Comparison of ENCODE assay signal across 8 cellular contexts in genomic region chr11:64870176-64870892, GRCh38. TPM values are rescaled to one million over a fixed set of nuclear protein-coding genes. Genes with fewer than 3 reads are reported as not detected.
DNase-seq lines count a peak whose midpoint lies in the region; ATAC-seq and TF ChIP-seq lines count a peak whose summit lies in the region.

No MANE protein-coding gene starts in this region.

- peaks cover 27% of the 10 kb centered on the region for H3F3A ChIP-seq in smooth muscle cell (ENCODE audit: low read depth)

- 23% methylated on average over 19 of the region's 19 CpGs for WGBS in smooth muscle cell (ENCODE audit: low lambda C conversion rate)

- peak overlapping the region; percentile 51 for H3K4me3 Mint-ChIP-seq in activated CD4-positive, alpha-beta T cell treated with anti-CD3 and anti-CD28 coated beads for 36 hours
- peak overlapping the region; percentile 86 to 94 for H3K4me3 Mint-ChIP-seq in activated T-cell treated with anti-CD3 and anti-CD28 coated beads, Interleukin-2, amount 50 U/mL, for 72 hours

- H3K4me1 ChIP-seq in smooth muscle cell (ENCODE audit: low read depth), result peaks cover 19% of the 10 kb centered on the region

- TF ChIP-seq CTCF in smooth muscle cell (IDR thresholded peaks at IDR 0.05; ENCODE audit: borderline replicate concordance, insufficient read depth, poor library complexity, severe bottlenecking), result no peak

- H3K27ac ChIP-seq in smooth muscle cell (ENCODE audit: low read depth), result peak overlapping the region; percentile 88

- H3K9me3 ChIP-seq in smooth muscle cell (replicated peaks; ENCODE audit: low read depth), result no peaks in the 10 kb centered on the region

- peak overlapping the region; percentile 74 for H3K9ac ChIP-seq in smooth muscle cell (ENCODE audit: low read depth)

- H2AFZ ChIP-seq in smooth muscle cell (ENCODE audit: low read depth), result no peak overlapping the region

- POLR2A ChIA-PET in activated CD4-positive, alpha-beta T cell treated with anti-CD3 and anti-CD28 coated beads for 36 hours (lab: Charles Lee), result no interaction called here

- H3K79me2 ChIP-seq in smooth muscle cell (ENCODE audit: low read depth), result peaks cover 82% of the 10 kb centered on the region

- H3K4me3 ChIP-seq in smooth muscle cell, result no peak overlapping the region

- no peak for DNase-seq in activated CD4-positive, alpha-beta T cell treated with anti-CD3 and anti-CD28 coated beads for 36 hours
- no peak for DNase-seq in activated CD4-positive, alpha-beta T cell treated with anti-CD3 and anti-CD28 coated beads, Interleukin-2, amount 50 U/mL, for 1 hour
- no peak for DNase-seq in activated T-cell treated with anti-CD3 and anti-CD28 coated beads, Interleukin-2, amount 50 U/mL, for 72 hours
- DNase-seq in left ventricle myocardium superior (peak; percentile 70), smooth muscle cell (lab: John Stamatoyannopoulos, UW; ENCODE audit: unreplicated experiment) (peak; percentile 22), 8988T (no peak), NCI-H2107 treated with DMSO at 0.1 percent for 48 hours (lab: John Stamatoyannopoulos, UW; ENCODE audit: unreplicated experiment) (no peak)

- H3K27ac Mint-ChIP-seq in activated CD4-positive, alpha-beta T cell treated with anti-CD3 and anti-CD28 coated beads for 36 hours, result peak overlapping the region; percentile 70
- peak overlapping the region; percentile 88 for H3K27ac Mint-ChIP-seq in activated T-cell treated with anti-CD3 and anti-CD28 coated beads, Interleukin-2, amount 50 U/mL, for 72 hours

- peaks cover 55% of the 10 kb centered on the region for H3K36me3 Mint-ChIP-seq in activated CD4-positive, alpha-beta T cell treated with anti-CD3 and anti-CD28 coated beads for 36 hours (ENCODE audit: low read depth)
- peaks cover 24 to 46% of the 10 kb centered on the region in 2 donors for H3K36me3 Mint-ChIP-seq in activated T-cell treated with anti-CD3 and anti-CD28 coated beads, Interleukin-2, amount 50 U/mL, for 72 hours (ENCODE audit: insufficient read depth in 2 of 2)

- no peaks in the 10 kb centered on the region for H3K27me3 Mint-ChIP-seq in activated CD4-positive, alpha-beta T cell treated with anti-CD3 and anti-CD28 coated beads for 36 hours
- no peaks in the 10 kb centered on the region for H3K27me3 Mint-ChIP-seq in activated T-cell treated with anti-CD3 and anti-CD28 coated beads, Interleukin-2, amount 50 U/mL, for 72 hours (ENCODE audit: low read depth)

- peaks cover 89% of the 10 kb centered on the region for H4K20me1 ChIP-seq in smooth muscle cell (ENCODE audit: low read depth)

- H3K4me2 ChIP-seq in smooth muscle cell, result peak overlapping the region; percentile 58

- H3K9me3 Mint-ChIP-seq in activated CD4-positive, alpha-beta T cell treated with anti-CD3 and anti-CD28 coated beads for 36 hours (ENCODE audit: low read depth), result peaks cover 5% of the 10 kb centered on the region
- H3K9me3 Mint-ChIP-seq in activated T-cell treated with anti-CD3 and anti-CD28 coated beads, Interleukin-2, amount 50 U/mL, for 72 hours, result no peaks in the 10 kb centered on the region

- H3K27me3 ChIP-seq in smooth muscle cell (ENCODE audit: low read depth), result no peaks in the 10 kb centered on the region

- intact Hi-C loops in activated CD4-positive, alpha-beta T cell treated with anti-CD3 and anti-CD28 coated beads for 36 hours (cut with DNase I, micrococcal nuclease), result no loop called here
- intact Hi-C loops in left ventricle myocardium superior (cut with micrococcal nuclease), result no loop called here

- H3K4me1 Mint-ChIP-seq in activated CD4-positive, alpha-beta T cell treated with anti-CD3 and anti-CD28 coated beads for 36 hours, result peaks cover 90% of the 10 kb centered on the region
- H3K4me1 Mint-ChIP-seq in activated T-cell treated with anti-CD3 and anti-CD28 coated beads, Interleukin-2, amount 50 U/mL, for 72 hours (ENCODE audit: low read depth), result peaks cover 97% of the 10 kb centered on the region

- H3K36me3 ChIP-seq in smooth muscle cell (ENCODE audit: low read depth), result no peaks in the 10 kb centered on the region

- CTCF ChIA-PET in activated CD4-positive, alpha-beta T cell treated with anti-CD3 and anti-CD28 coated beads for 36 hours (lab: Charles Lee), result interaction anchor here (0.6 to 3.5 kb wide), 7 partner anchors 12 to 99 kb away, joined by 3 to 43 read pairs (median 6); partner anchors contain the start of gene CDC42BPG

- no peak for ATAC-seq in activated CD4-positive, alpha-beta T cell treated with anti-CD3 and anti-CD28 coated beads for 36 hours
- ATAC-seq in activated T-cell treated with anti-CD3 and anti-CD28 coated beads, Interleukin-2, amount 50 U/mL, for 72 hours (replicated peaks in 1 of 2), result peak; percentile 6 to 9
- ATAC-seq in left ventricle myocardium superior (peak; percentile 58), GM18502 (IDR thresholded peaks at IDR 0.05; ENCODE audit: poor library complexity, unreplicated experiment) (no peak)

RNA-seq across cellular contexts. Expression of gene EHD1, which starts 8.1 kb away (rescaled TPM):
- total RNA-seq in activated CD4-positive, alpha-beta T cell treated with anti-CD3 and anti-CD28 coated beads for 36 hours, result 10 to 100 TPM; 71.0 to 73.6 TPM
- 100 to 1,000 TPM; 136 to 159 TPM for total RNA-seq in activated T-cell treated with anti-CD3 and anti-CD28 coated beads, Interleukin-2, amount 50 U/mL, for 72 hours
- total RNA-seq in left ventricle myocardium superior (52.5 TPM), smooth muscle cell (30.9 and 59.8 TPM in 2 replicates)
- 42.8 and 46.7 TPM in 2 replicates for polyA plus RNA-seq in smooth muscle cell

RNA-seq across cellular contexts. Expression of gene CDC42BPG, which starts 25.9 kb away (rescaled TPM):
- under 1 TPM; 0.28 to 0.39 TPM for total RNA-seq in activated CD4-positive, alpha-beta T cell treated with anti-CD3 and anti-CD28 coated beads for 36 hours
- 1 to 10 TPM; 1.1 to 1.5 TPM for total RNA-seq in activated T-cell treated with anti-CD3 and anti-CD28 coated beads, Interleukin-2, amount 50 U/mL, for 72 hours
- 0.40 TPM for total RNA-seq in left ventricle myocardium superior
- 3.0 and 4.7 TPM in 2 replicates for total RNA-seq in smooth muscle cell
- polyA plus RNA-seq in smooth muscle cell, result 1.7 and 5.9 TPM in 2 replicates

RNA-seq across cellular contexts. Expression of gene ATG2A, which starts 46.7 kb away (rescaled TPM):
- total RNA-seq in activated CD4-positive, alpha-beta T cell treated with anti-CD3 and anti-CD28 coated beads for 36 hours, result 10 to 100 TPM; 15.8 to 16.7 TPM
- 10 to 100 TPM; 20.9 to 27.0 TPM for total RNA-seq in activated T-cell treated with anti-CD3 and anti-CD28 coated beads, Interleukin-2, amount 50 U/mL, for 72 hours
- total RNA-seq in left ventricle myocardium superior (13.0 TPM), smooth muscle cell (4.8 and 4.9 TPM in 2 replicates)
- polyA plus RNA-seq in smooth muscle cell, result 6.2 and 8.6 TPM in 2 replicates

RNA-seq across cellular contexts. Expression of gene PPP2R5B, which starts 54.2 kb away (rescaled TPM):
- 10 to 100 TPM; 13.2 to 13.5 TPM for total RNA-seq in activated CD4-positive, alpha-beta T cell treated with anti-CD3 and anti-CD28 coated beads for 36 hours
- total RNA-seq in activated T-cell treated with anti-CD3 and anti-CD28 coated beads, Interleukin-2, amount 50 U/mL, for 72 hours, result 10 to 100 TPM; 15.0 to 24.0 TPM
- 18.4 TPM for total RNA-seq in left ventricle myocardium superior
- 14.9 and 20.7 TPM in 2 replicates for total RNA-seq in smooth muscle cell
- 32.7 and 36.6 TPM in 2 replicates for polyA plus RNA-seq in smooth muscle cell

RNA-seq across cellular contexts. Expression of gene MEN1, which starts 60.0 kb away (rescaled TPM):
- total RNA-seq in activated CD4-positive, alpha-beta T cell treated with anti-CD3 and anti-CD28 coated beads for 36 hours, result 10 to 100 TPM; 34.8 to 38.5 TPM
- total RNA-seq in activated T-cell treated with anti-CD3 and anti-CD28 coated beads, Interleukin-2, amount 50 U/mL, for 72 hours, result 10 to 100 TPM; 33.8 to 36.3 TPM
- total RNA-seq in left ventricle myocardium superior, result 9.1 TPM
- total RNA-seq in smooth muscle cell, result 10.5 and 11.6 TPM in 2 replicates
- 35.4 and 37.3 TPM in 2 replicates for polyA plus RNA-seq in smooth muscle cell

Comparison
In these comparisons a context has a peak if more than half of its experiments do, and no peak if none do; other contexts are left out.
1. ATAC-seq: peak in activated T-cell treated with anti-CD3 and anti-CD28 coated beads, Interleukin-2, amount 50 U/mL, for 72 hours (2 of 2) and left ventricle myocardium superior (single experiment); none in activated CD4-positive, alpha-beta T cell treated with anti-CD3 and anti-CD28 coated beads for 36 hours (single experiment) and GM18502 (single experiment).
2. DNase-seq: peak in left ventricle myocardium superior (single experiment) and smooth muscle cell (single experiment); none in activated CD4-positive, alpha-beta T cell treated with anti-CD3 and anti-CD28 coated beads for 36 hours (single experiment), activated CD4-positive, alpha-beta T cell treated with anti-CD3 and anti-CD28 coated beads, Interleukin-2, amount 50 U/mL, for 1 hour (single experiment), activated T-cell treated with anti-CD3 and anti-CD28 coated beads, Interleukin-2, amount 50 U/mL, for 72 hours (0 of 2), 8988T (single experiment) and NCI-H2107 treated with DMSO at 0.1 percent for 48 hours (single experiment).